Comparison of ENCODE assay signal across 8 cellular contexts in the genomic region with DNA sequence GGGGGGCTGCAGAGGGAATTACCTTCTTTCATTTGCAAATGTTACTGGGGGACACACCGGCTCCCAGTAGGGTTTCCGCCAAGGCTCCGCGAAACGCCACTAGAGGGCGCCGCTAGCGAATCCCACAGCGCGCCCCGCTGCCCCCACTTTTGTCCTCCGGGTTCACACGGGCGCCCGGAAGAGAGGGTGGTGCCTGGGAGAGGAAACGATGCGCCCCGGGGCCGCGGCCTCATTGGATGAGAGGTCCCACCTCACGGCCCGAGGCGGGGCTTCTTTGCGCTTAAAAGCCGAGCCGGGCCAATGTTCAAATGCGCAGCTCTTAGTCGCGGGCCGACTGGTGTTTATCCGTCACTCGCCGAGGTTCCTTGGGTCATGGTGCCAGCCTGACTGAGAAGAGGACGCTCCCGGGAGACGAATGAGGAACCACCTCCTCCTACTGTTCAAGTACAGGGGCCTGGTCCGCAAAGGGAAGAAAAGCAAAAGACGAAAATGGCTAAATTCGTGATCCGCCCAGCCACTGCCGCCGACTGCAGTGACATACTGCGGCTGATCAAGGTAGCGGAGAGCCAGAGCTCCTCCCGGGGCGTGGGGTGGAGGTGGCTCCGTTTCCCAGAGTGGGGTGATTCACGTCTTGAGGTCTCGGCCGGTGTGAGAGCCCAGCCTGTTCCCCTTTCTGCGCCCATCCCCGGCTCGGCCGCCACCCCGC.
DNase-seq lines count a peak whose midpoint lies in the region; ATAC-seq lines count a peak whose summit lies in the region.

A gene (plus strand): TSS at position 311 of the 706 bp plus-strand sequence. CDS start 179 bp downstream, at position 490.

- DNase-seq in Ammon's horn (ENCODE audit: low spot score) = peak; percentile 94
- peak; percentile 89 for DNase-seq in NCI-H446 treated with DMSO at 0.1 percent for 48 hours (lab: John Stamatoyannopoulos, UW)
- peak; percentile 95 for DNase-seq in cerebellar cortex (ENCODE audit: low spot score)
- peak; percentile 99 for DNase-seq in islet precursor cell
- peak; percentile 83 to 86 for DNase-seq in stimulated activated CD4-positive, alpha-beta T cell treated with anti-CD3 and anti-CD28 coated beads, Interleukin-15, amount 100 ng/mL, for 1 hour (ENCODE audit: low read depth in 1 of 2, low spot score in 1 of 2)

- ATAC-seq in GM19043 (IDR thresholded peaks at IDR 0.05; ENCODE audit: low read depth, unreplicated experiment) (peak; percentile 74), HG03378 (IDR thresholded peaks at IDR 0.05; ENCODE audit: unreplicated experiment) (peak; percentile 74)
- peak; percentile 84 to 85 for ATAC-seq in activated CD4-positive, CD25-positive, alpha-beta regulatory T cell treated with anti-CD3 and anti-CD28 coated beads, Interleukin-2, amount 50 U/mL, for 24 hours

Comparison
In these comparisons a context has a peak if more than half of its experiments do, and no peak if none do; other contexts are left out.
1. Peak in every context shown above with its lines: DNase-seq and ATAC-seq.